In the genomic region with DNA sequence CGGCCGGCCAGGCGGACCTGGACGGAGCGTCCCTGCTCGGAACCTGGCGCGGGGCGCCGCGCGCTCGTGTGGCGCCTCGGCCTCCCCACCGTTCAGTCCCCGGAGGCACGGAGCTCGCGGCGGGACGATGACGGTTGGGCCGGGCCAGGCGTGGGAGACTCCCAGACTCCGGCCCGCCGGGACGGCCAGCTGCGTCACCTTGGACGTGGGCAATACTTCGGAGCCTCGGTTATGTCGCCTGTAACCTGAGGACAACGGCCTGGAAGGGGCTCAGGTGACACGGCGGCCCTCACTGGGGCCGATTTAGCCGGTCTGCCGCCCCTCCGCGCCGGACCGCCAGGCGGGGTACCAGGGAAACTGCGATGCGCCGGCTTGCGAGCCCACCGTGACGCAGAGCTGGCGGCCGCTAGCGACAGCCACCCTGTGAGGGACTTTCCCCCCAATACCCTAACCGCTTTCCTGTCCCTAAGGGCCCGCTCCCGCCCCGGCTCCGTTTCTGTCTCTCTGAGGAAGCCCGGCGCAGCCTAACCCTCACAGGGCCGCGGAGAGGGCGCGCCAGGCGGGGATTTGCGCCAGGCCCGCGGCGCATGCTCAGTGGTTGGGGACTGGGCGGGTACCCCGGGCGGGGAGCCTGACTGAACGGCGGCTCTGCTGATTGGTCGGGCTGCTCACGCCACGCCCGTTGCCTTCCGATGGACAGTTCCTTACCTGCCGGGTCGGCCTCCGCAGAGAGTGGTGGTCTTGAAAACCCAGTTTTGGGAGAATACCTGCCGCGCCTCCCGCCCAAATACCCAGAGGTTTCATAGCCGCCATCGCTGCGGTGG, we compare ENCODE assay signal across 8 cellular contexts.
A peak's percentile ranks its signal among the peaks of the same experiment; 100 is the strongest.
DNase-seq lines count a peak whose midpoint lies in the region; ATAC-seq lines count a peak whose summit lies in the region.

No MANE protein-coding gene starts in this region.

- no peak overlapping the region for H3K4ac ChIP-seq in mesendoderm (ENCODE audit: low read depth, low read length)

- H3K23ac ChIP-seq in mesendoderm (ENCODE audit: low read length) = no peak overlapping the region

- H3K27me3 ChIP-seq in endocrine pancreas (ENCODE audit: control insufficient read depth, insufficient read depth, low read length) (no peaks in the 10 kb centered on the region), mesendoderm (ENCODE audit: insufficient read depth, low read length, poor library complexity) (peaks cover 7% of the 10 kb centered on the region)

- H3K27ac ChIP-seq in mesendoderm (ENCODE audit: low read depth, low read length) = peak overlapping the region; percentile 59

- H3K9ac ChIP-seq in endocrine pancreas (ENCODE audit: control insufficient read depth, insufficient read depth, low read length) = peak overlapping the region; percentile 99
- H3K9ac ChIP-seq in mesendoderm (ENCODE audit: low read length) = peak overlapping the region; percentile 82

- H3K9me3 ChIP-seq in endocrine pancreas (ENCODE audit: control insufficient read depth, low read length) = no peaks in the 10 kb centered on the region

- peak; percentile 88 for ATAC-seq in GM19395 (IDR thresholded peaks at IDR 0.05; ENCODE audit: unreplicated experiment)
- ATAC-seq in HG03521 (IDR thresholded peaks at IDR 0.05; ENCODE audit: unreplicated experiment) = peak; percentile 79

- no CpG with 5 or more reads among the region's 89 CpGs for WGBS in mesendoderm (ENCODE audit: extremely low coverage, insufficient coverage, low lambda C conversion rate)

- H3K56ac ChIP-seq in mesendoderm (ENCODE audit: low read length) = peak overlapping the region; percentile 86

- H3K36me3 ChIP-seq in endocrine pancreas (ENCODE audit: control insufficient read depth, insufficient read depth, low read length) (no peaks in the 10 kb centered on the region), mesendoderm (ENCODE audit: control insufficient read depth, insufficient read depth, low read length) (no peaks in the 10 kb centered on the region)

- H2BK15ac ChIP-seq in mesendoderm (replicated peaks; ENCODE audit: low read depth) = no peak overlapping the region

- H3K4me1 ChIP-seq in endocrine pancreas (ENCODE audit: control insufficient read depth, insufficient read depth, low read length) (no peaks in the 10 kb centered on the region), mesendoderm (ENCODE audit: control insufficient read depth, low read depth, low read length) (peaks cover 2% of the 10 kb centered on the region)

- no peaks in the 10 kb centered on the region for H3K79me1 ChIP-seq in mesendoderm (ENCODE audit: low read length)

- no peak overlapping the region for H2BK5ac ChIP-seq in mesendoderm (ENCODE audit: low read length)

- peak overlapping the region; percentile 93 for H3K4me2 ChIP-seq in mesendoderm (ENCODE audit: low read length)

- H2BK120ac ChIP-seq in mesendoderm (ENCODE audit: low read depth, low read length) = no peak overlapping the region

- H3K79me2 ChIP-seq in mesendoderm (ENCODE audit: control insufficient read depth, insufficient read depth, low read length) = no peaks in the 10 kb centered on the region

- no peak overlapping the region for H4K5ac ChIP-seq in mesendoderm (ENCODE audit: low read length)

- DNase-seq in C1 segment of cervical spinal cord (lab: John Stamatoyannopoulos, UW) (peak; percentile 48 to 94 (median 86)), NCI-H82 treated with DMSO at 0.1 percent for 48 hours (lab: John Stamatoyannopoulos, UW; ENCODE audit: unreplicated experiment) (peak; percentile 89), mesendoderm (peak; percentile 94)
- peak; percentile 85 for DNase-seq in activated CD8-positive, alpha-beta memory T cell treated with anti-CD3 and anti-CD28 coated beads, Interleukin-2, amount 50 U/mL, for 1 hour (ENCODE audit: extremely low read depth)
- peak; percentile 90 for DNase-seq in stimulated activated CD8-positive, alpha-beta memory T cell treated with anti-CD3 and anti-CD28 coated beads, Interleukin-12 subunit alpha, Interleukin-12 subunit beta, amount 100 ng/mL, for 4 hours (ENCODE audit: low read depth)

- H4K8ac ChIP-seq in mesendoderm (ENCODE audit: low read depth, low read length) = no peak overlapping the region

- H3K18ac ChIP-seq in mesendoderm (ENCODE audit: low read length) = peak overlapping the region; percentile 42

- H2AK5ac ChIP-seq in mesendoderm (ENCODE audit: low read length) = no peak overlapping the region

- H3K4me3 ChIP-seq in endocrine pancreas (ENCODE audit: control insufficient read depth, insufficient read depth, low read length) = peak overlapping the region; percentile 75
- H3K4me3 ChIP-seq in mesendoderm (ENCODE audit: low read length) = peak overlapping the region; percentile 50

Comparison
In these comparisons a context has a peak if more than half of its experiments do, and no peak if none do; other contexts are left out.
1. Peak in every context shown above with its lines: DNase-seq, ATAC-seq, H3K4me3 ChIP-seq and H3K27ac ChIP-seq.